In genomic region chr15:71080705-71081104, GRCh38 we compare ENCODE assay signal across 15 cellular contexts. TPM values are rescaled to one million over a fixed set of nuclear protein-coding genes. Genes with fewer than 3 reads are reported as not detected.
DNase-seq lines count a peak whose midpoint lies in the region; ATAC-seq and TF ChIP-seq lines count a peak whose summit lies in the region.
"Had no signal": no experiment of that assay in that cellular context is flagged by ENCODE, and none has a peak within 500 bp of the region (broad histone marks: within the 10 kb centered on the region; RNA-seq: fewer than 3 reads in every experiment).

No MANE protein-coding gene starts in this region.

- no peaks in the 10 kb centered on the region for H3K36me3 ChIP-seq in smooth muscle cell (ENCODE audit: low read depth)
- H3K36me3 ChIP-seq: heart right ventricle had no signal

- H3K4me2 ChIP-seq in smooth muscle cell = no peak overlapping the region

- DNase-seq in GM04503 (ENCODE audit: low read depth) (peak; percentile 91), fibroblast of pulmonary artery (ENCODE audit: low read depth) (peak; percentile 81), smooth muscle cell (lab: John Stamatoyannopoulos, UW; ENCODE audit: unreplicated experiment) (no peak), NCI-H2107 (lab: John Stamatoyannopoulos, UW) (no peak), erythroblast (lab: John Stamatoyannopoulos, UW) (no peak)
- DNase-seq: activated CD8-positive, alpha-beta memory T cell treated with anti-CD3 and anti-CD28 coated beads for 24 hours; activated naive CD8-positive, alpha-beta T cell treated with anti-CD3 and anti-CD28 coated beads for 36 hours; dorsolateral prefrontal cortex; heart right ventricle; stimulated activated CD4-positive, alpha-beta T cell treated with anti-CD3 and anti-CD28 coated beads, Interleukin-2, amount 100 ng/mL, for 24 hours had no signal

- peaks cover 11% of the 10 kb centered on the region for H3K4me1 ChIP-seq in smooth muscle cell (ENCODE audit: low read depth)
- H3K4me1 ChIP-seq: parathyroid adenoma had no signal

- no peak overlapping the region for H2AFZ ChIP-seq in smooth muscle cell (ENCODE audit: low read depth)
- H2AFZ ChIP-seq: parathyroid adenoma had no signal

- H4K20me1 ChIP-seq in smooth muscle cell (ENCODE audit: low read depth) = no peaks in the 10 kb centered on the region

- 20% methylated on average over 1 of the region's 1 CpG for WGBS in smooth muscle cell (ENCODE audit: low lambda C conversion rate)

- H3K4me3 ChIP-seq in fibroblast of pulmonary artery (replicated peaks; ENCODE audit: low read depth, low read length) = no peak overlapping the region
- H3K4me3 ChIP-seq in smooth muscle cell = no peak overlapping the region
- H3K4me3 ChIP-seq: dorsolateral prefrontal cortex, heart right ventricle had no signal

- H3K9ac ChIP-seq in smooth muscle cell (ENCODE audit: low read depth) = no peak overlapping the region
- H3K9ac ChIP-seq: parathyroid adenoma had no signal

- peak overlapping the region; percentile 82 for H3K27ac ChIP-seq in smooth muscle cell (ENCODE audit: low read depth)
- H3K27ac ChIP-seq: dorsolateral prefrontal cortex, parathyroid adenoma had no signal

- no peak for TF ChIP-seq POLR2A in erythroblast (IDR thresholded peaks at IDR 0.05; ENCODE audit: low read length)

- no peaks in the 10 kb centered on the region for H3K79me2 ChIP-seq in smooth muscle cell (ENCODE audit: low read depth)
- H3K79me2 ChIP-seq: parathyroid adenoma had no signal

- peaks cover 4% of the 10 kb centered on the region for H3F3A ChIP-seq in smooth muscle cell (ENCODE audit: low read depth)

- no peaks in the 10 kb centered on the region for H3K27me3 ChIP-seq in smooth muscle cell (ENCODE audit: low read depth)

- no peak for TF ChIP-seq CTCF in fibroblast of pulmonary artery (IDR thresholded peaks at IDR 0.05; ENCODE audit: low read length, missing control alignments)
- no peak for TF ChIP-seq CTCF in smooth muscle cell (IDR thresholded peaks at IDR 0.05; ENCODE audit: borderline replicate concordance, insufficient read depth, poor library complexity, severe bottlenecking)

- peak; percentile 33; the same call in 1 of the 3 replicates for ATAC-seq in SK-N-SH treated with all-trans-retinoic acid at 6 μM for 48 hours
- ATAC-seq in HG02571 (IDR thresholded peaks at IDR 0.05; ENCODE audit: unreplicated experiment) = no peak
- ATAC-seq in GM21390 (IDR thresholded peaks at IDR 0.05; ENCODE audit: unreplicated experiment) = no peak
- ATAC-seq: stimulated activated effector memory CD8-positive, alpha-beta T cell treated with anti-CD3 and anti-CD28 coated beads, Interleukin-12 subunit alpha, Interleukin-12 subunit beta, amount 100 ng/mL, for 72 hours had no signal

- no peaks in the 10 kb centered on the region for H3K9me3 ChIP-seq in smooth muscle cell (replicated peaks; ENCODE audit: low read depth)

TF ChIP-seq in SK-N-SH treated with all-trans-retinoic acid at 6 μM for 48 hours, 23 proteins besides CTCF, POLR2A, EP300 and RAD21:
- TF ChIP-seq GLIS3 (CRISPR knock-in tag; IDR thresholded peaks at IDR 0.05) = no peak
- no peak for TF ChIP-seq ISL1 (CRISPR knock-in tag; IDR thresholded peaks at IDR 0.05)
- no peak for TF ChIP-seq ESRRG (CRISPR knock-in tag; IDR thresholded peaks at IDR 0.05)

RNA-seq across cellular contexts. Expression of gene THSD4, which starts 34.6 kb away (rescaled TPM):
- total RNA-seq in smooth muscle cell = 4.1 and 6.5 TPM in 2 replicates
- 2.5 and 7.6 TPM in 2 replicates for polyA plus RNA-seq in smooth muscle cell
- total RNA-seq: activated naive CD8-positive, alpha-beta T cell treated with anti-CD3 and anti-CD28 coated beads for 36 hours had no signal

Comparison
In these comparisons a context has a peak if more than half of its experiments do, and no peak if none do; other contexts are left out.
1. DNase-seq: peak in GM04503 (single experiment) and fibroblast of pulmonary artery (single experiment); none in smooth muscle cell (single experiment), NCI-H2107 (single experiment) and erythroblast (0 of 2).